In genomic region chr6:31399589-31400466, GRCh38 we compare ENCODE assay signal across 8 cellular contexts. TPM values are rescaled to one million over a fixed set of nuclear protein-coding genes. Genes with fewer than 3 reads are reported as not detected.
DNase-seq lines count a peak whose midpoint lies in the region; TF ChIP-seq lines count a peak whose summit lies in the region.

No MANE protein-coding gene starts in this region.

- H3K27ac ChIP-seq in HL-60 (replicated peaks) (peak overlapping the region; percentile 85), SK-N-MC (peak overlapping the region; percentile 72; the same call in 1 of the 2 replicates), neuronal stem cell (replicated peaks; ENCODE audit: low read length) (peak overlapping the region; percentile 70), testis (peak overlapping the region; percentile 93 to 97)

- no peak overlapping the region for H4K91ac ChIP-seq in neuronal stem cell (ENCODE audit: low read depth, low read length, poor library complexity)

- peaks cover 14% of the 10 kb centered on the region for H3K36me3 Mint-ChIP-seq in activated naive CD8-positive, alpha-beta T cell treated with anti-CD3 and anti-CD28 coated beads for 36 hours

- no peak overlapping the region for H3K23ac ChIP-seq in neuronal stem cell (ENCODE audit: low read depth, low read length, poor library complexity)

- peaks cover 8% of the 10 kb centered on the region for H3K79me1 ChIP-seq in neuronal stem cell (ENCODE audit: low read depth, low read length)

- DNase-seq in EL (peak; percentile 91), HL-60 (ENCODE audit: low read depth in 1 of 2, low spot score in 1 of 2) (peak; percentile 77 to 91), SK-N-MC (ENCODE audit: low read depth, low spot score) (peak; percentile 64), glomerular visceral epithelial cell (ENCODE audit: extremely low spot score) (peak; percentile 87), neuronal stem cell (ENCODE audit: low spot score) (peak; percentile 73), testis (peak; percentile 94), NCI-H2107 (lab: John Stamatoyannopoulos, UW) (no peak)
- DNase-seq in activated naive CD8-positive, alpha-beta T cell treated with anti-CD3 and anti-CD28 coated beads for 36 hours = peak; percentile 75

- H2BK5ac ChIP-seq in neuronal stem cell (ENCODE audit: low read length) = peak overlapping the region; percentile 48

- H2BK15ac ChIP-seq in neuronal stem cell (ENCODE audit: low read length) = no peak overlapping the region

- H3K4me2 ChIP-seq in neuronal stem cell (ENCODE audit: insufficient read depth, low read length, poor library complexity, severe bottlenecking) = peak overlapping the region; percentile 87

- H2AK5ac ChIP-seq in neuronal stem cell (ENCODE audit: low read depth, low read length) = no peak overlapping the region

- no peak overlapping the region for H4K8ac ChIP-seq in neuronal stem cell (ENCODE audit: low read depth, low read length)

- intact Hi-C loops in testis (cut with DNase I; ENCODE audit: low total_unique reads) = loop anchor here (5.0 kb wide), 1 partner anchor 42 kb away; no protein-coding TSS in a partner anchor

- TF ChIP-seq CTCF in HL-60 (IDR thresholded peaks at IDR 0.05; ENCODE audit: insufficient read depth, low read length) (peak; percentile 74), testis (IDR thresholded peaks at IDR 0.05) (peak; percentile 74 to 92 (median 80))

- no peaks in the 10 kb centered on the region for H3K9me3 Mint-ChIP-seq in activated naive CD8-positive, alpha-beta T cell treated with anti-CD3 and anti-CD28 coated beads for 36 hours

- H3K27ac Mint-ChIP-seq in activated naive CD8-positive, alpha-beta T cell treated with anti-CD3 and anti-CD28 coated beads for 36 hours = peak overlapping the region; percentile 94

- H3K4me3 ChIP-seq in HL-60 (replicated peaks; ENCODE audit: insufficient read depth, low read length) (peak overlapping the region; percentile 73), SK-N-MC (peak overlapping the region; percentile 92), neuronal stem cell (ENCODE audit: low read length in 2 of 2) (peak overlapping the region; percentile 21 to 88), testis (peak overlapping the region; percentile 72 to 82)

- peak overlapping the region; percentile 9 for H3K18ac ChIP-seq in neuronal stem cell (ENCODE audit: low read length)

- peaks cover 4 to 5% of the 10 kb centered on the region in 2 donors for H3K4me1 ChIP-seq in neuronal stem cell (ENCODE audit: control insufficient read depth in 2 of 2, insufficient read depth in 1 of 2, low read depth in 1 of 2, low read length in 2 of 2)
- H3K4me1 ChIP-seq in testis = peaks cover 26% of the 10 kb centered on the region

- H3K9me3 ChIP-seq in SK-N-MC (ENCODE audit: low read depth, low read length) = no peaks in the 10 kb centered on the region
- peaks cover 2 to 17% of the 10 kb centered on the region in 2 donors for H3K9me3 ChIP-seq in neuronal stem cell (replicated peaks in 1 of 2; ENCODE audit: control insufficient read depth in 2 of 2, insufficient read depth in 1 of 2, low read depth in 1 of 2, low read length in 2 of 2)
- H3K9me3 ChIP-seq in testis = no peaks in the 10 kb centered on the region

- no peak overlapping the region for H3K4ac ChIP-seq in neuronal stem cell (ENCODE audit: low read length)

- H3K4me3 Mint-ChIP-seq in activated naive CD8-positive, alpha-beta T cell treated with anti-CD3 and anti-CD28 coated beads for 36 hours = peak overlapping the region; percentile 84

- H2BK120ac ChIP-seq in neuronal stem cell (ENCODE audit: low read depth, low read length) = peak overlapping the region; percentile 83

- no peak overlapping the region for H3K14ac ChIP-seq in neuronal stem cell (ENCODE audit: low read length)

- H3K36me3 ChIP-seq in SK-N-MC (ENCODE audit: insufficient read depth, low read length) (no peaks in the 10 kb centered on the region), neuronal stem cell (replicated peaks in 1 of 2; ENCODE audit: control insufficient read depth in 2 of 2, insufficient read depth in 2 of 2, low read length in 2 of 2) (no peaks in the 10 kb centered on the region), testis (ENCODE audit: low read depth, missing control alignments) (no peaks in the 10 kb centered on the region)

- H3K4me1 Mint-ChIP-seq in activated naive CD8-positive, alpha-beta T cell treated with anti-CD3 and anti-CD28 coated beads for 36 hours = peaks cover 45% of the 10 kb centered on the region

- H3K9ac ChIP-seq in SK-N-MC (ENCODE audit: insufficient read length) (peak overlapping the region; percentile 68), neuronal stem cell (ENCODE audit: low read depth, low read length, poor library complexity) (peak overlapping the region; percentile 81)

- no peak overlapping the region for H2BK12ac ChIP-seq in neuronal stem cell (ENCODE audit: low read length)

- no peak for TF ChIP-seq POLR2A in testis (IDR thresholded peaks at IDR 0.05)

- H2AFZ ChIP-seq in neuronal stem cell (ENCODE audit: low read length) = peak overlapping the region; percentile 83

- H3K27me3 ChIP-seq in HL-60 (ENCODE audit: insufficient read depth, poor library complexity, severe bottlenecking) = no peaks in the 10 kb centered on the region
- peaks cover 0 to 64% (median 3%) of the 10 kb centered on the region in 3 experiments for H3K27me3 ChIP-seq in neuronal stem cell (ENCODE audit: control insufficient read depth in 3 of 3, insufficient read depth in 3 of 3, low read depth in 1 of 3, low read length in 3 of 3)
- no peaks in the 10 kb centered on the region for H3K27me3 ChIP-seq in testis

- WGBS in neuronal stem cell (ENCODE audit: extremely low coverage in 2 of 2, insufficient read length in 2 of 2, insufficient replicate concordance in 1 of 2), 2 donors = 100% methylated on average over 1 of the region's 57 CpGs
- WGBS in testis, 2 donors = 0 to 1% methylated on average over 28 to 52 of the region's 57 CpGs

- H3K27me3 Mint-ChIP-seq in activated naive CD8-positive, alpha-beta T cell treated with anti-CD3 and anti-CD28 coated beads for 36 hours = no peaks in the 10 kb centered on the region

RNA-seq across cellular contexts. Expression of gene MICA, which starts 3.6 kb away (rescaled TPM):
- total RNA-seq in activated naive CD8-positive, alpha-beta T cell treated with anti-CD3 and anti-CD28 coated beads for 36 hours = 10 to 100 TPM; 10.5 to 11.3 TPM
- 16.9 TPM for polyA plus RNA-seq in neuronal stem cell (2013, experiment 1 of 2)
- polyA plus RNA-seq in neuronal stem cell (2013, experiment 2 of 2) = 17.1 TPM
- total RNA-seq in testis = 10 to 100 TPM; 24.7 to 28.2 TPM
- 18.2 TPM for polyA plus RNA-seq in testis (ENCODE audit: insufficient read depth, low read depth, low replicate concordance)

RNA-seq across cellular contexts. Expression of gene HLA-B, which starts 42.8 kb away (rescaled TPM):
- 1,000 to 10,000 TPM; 2,753 to 2,773 TPM for total RNA-seq in activated naive CD8-positive, alpha-beta T cell treated with anti-CD3 and anti-CD28 coated beads for 36 hours
- 40.0 TPM for polyA plus RNA-seq in neuronal stem cell (2013, experiment 1 of 2)
- 38.4 TPM for polyA plus RNA-seq in neuronal stem cell (2013, experiment 2 of 2)
- total RNA-seq in testis = 100 to 1,000 TPM; 425 to 439 TPM
- polyA plus RNA-seq in testis (ENCODE audit: insufficient read depth, low read depth, low replicate concordance) = 943 TPM

Comparison
In these comparisons a context has a peak if more than half of its experiments do, and no peak if none do; other contexts are left out.
1. RNA of gene HLA-B, which starts 42.8 kb away (total RNA-seq): 2,753 to 2,773 TPM in activated naive CD8-positive, alpha-beta T cell treated with anti-CD3 and anti-CD28 coated beads for 36 hours; 425 to 439 TPM in testis; every median in the first group is over 4 times any median in the second.
2. Peak in every context shown above with its lines, with median percentiles within 50 percentile points of each other: H3K27ac ChIP-seq and H3K4me3 ChIP-seq.